Comparison of ENCODE assay signal across 20 cellular contexts in genomic region chr2:37571571-37572136, GRCh38.
DNase-seq lines count a peak whose midpoint lies in the region; ATAC-seq and TF ChIP-seq lines count a peak whose summit lies in the region.
"Had no signal": no experiment of that assay in that cellular context is flagged by ENCODE, and none has a peak within 500 bp of the region (broad histone marks: within the 10 kb centered on the region; RNA-seq: fewer than 3 reads in every experiment).

No MANE protein-coding gene starts in this region.

- H2AK5ac ChIP-seq in IMR-90 (ENCODE audit: low read depth, low read length), result peak overlapping the region; percentile 36; the same call in 1 of the 2 replicates
- H2AK5ac ChIP-seq in trophoblast cell (ENCODE audit: low read length), result no peak overlapping the region

- H3K4me1 ChIP-seq in Caco-2, result peaks cover 42% of the 10 kb centered on the region
- peaks cover 28% of the 10 kb centered on the region for H3K4me1 ChIP-seq in IMR-90 (ENCODE audit: control insufficient read depth, insufficient read depth, low read length)
- H3K4me1 ChIP-seq in mammary epithelial cell (ENCODE audit: insufficient read depth, low read length), result peaks cover 29% of the 10 kb centered on the region
- peaks cover 3 to 7% of the 10 kb centered on the region in 2 experiments for H3K4me1 ChIP-seq in trophoblast cell (ENCODE audit: control insufficient read depth in 1 of 2, insufficient read depth in 2 of 2, low read length in 2 of 2)
- H3K4me1 ChIP-seq: neural progenitor cell had no signal

- peak overlapping the region; percentile 92 for H3K27ac Mint-ChIP-seq in Caco-2 (ENCODE audit: unreplicated experiment)
- no peak overlapping the region for H3K27ac Mint-ChIP-seq in immature natural killer cell
- H3K27ac Mint-ChIP-seq: activated CD4-positive, alpha-beta T cell treated with anti-CD3 and anti-CD28 coated beads, Interleukin-2, amount 10 ng/mL, durations not matched to agents 24 days and 14 days; neural progenitor cell had no signal

- peak overlapping the region in 1 of 2 experiments; percentile 58; a peak in 3 of 4 replicates for H4K8ac ChIP-seq in IMR-90 (ENCODE audit: low read depth in 2 of 2, low read length in 2 of 2)
- no peak overlapping the region for H4K8ac ChIP-seq in trophoblast cell (ENCODE audit: low read depth, low read length)

- in situ Hi-C loops in IMR-90 (cut with MboI; ENCODE audit: low sequenced_read_pairs) (no loop called here), mammary epithelial cell (cut with MboI; ENCODE audit: low sequenced_read_pairs in 2 of 2) (no loop called here)

- H3K79me1 ChIP-seq in IMR-90 (ENCODE audit: low read depth in 1 of 2, low read length in 2 of 2) (peaks cover 0 to 7% of the 10 kb centered on the region in 2 experiments; a peak in 2 of 4 replicates), trophoblast cell (ENCODE audit: low read length) (no peaks in the 10 kb centered on the region)

- H3K4me3 Mint-ChIP-seq in Caco-2 (ENCODE audit: unreplicated experiment) (peak overlapping the region; percentile 35), immature natural killer cell (no peak overlapping the region)
- H3K4me3 Mint-ChIP-seq: activated CD4-positive, alpha-beta T cell treated with anti-CD3 and anti-CD28 coated beads, Interleukin-2, amount 10 ng/mL, durations not matched to agents 24 days and 14 days; neural progenitor cell had no signal

- H3K27ac ChIP-seq in IMR-90 (ENCODE audit: insufficient read depth, low read length), result no peak overlapping the region
- peak overlapping the region; percentile 26 for H3K27ac ChIP-seq in mammary epithelial cell (ENCODE audit: insufficient read depth, low read depth, low read length)
- H3K27ac ChIP-seq in trophoblast cell (ENCODE audit: low read depth, low read length), result no peak overlapping the region
- H3K27ac ChIP-seq: C4-2B, neural progenitor cell, spleen, upper lobe of right lung had no signal

- H3K4ac ChIP-seq in IMR-90 (ENCODE audit: low read depth, low read length), result peak overlapping the region; percentile 71
- H3K4ac ChIP-seq in trophoblast cell (ENCODE audit: low read depth, low read length), result no peak overlapping the region

- peaks cover 52% of the 10 kb centered on the region for H3K4me1 Mint-ChIP-seq in Caco-2 (ENCODE audit: low read depth, unreplicated experiment)
- H3K4me1 Mint-ChIP-seq in immature natural killer cell, result peaks cover 32 to 58% of the 10 kb centered on the region in 2 donors

- H3K14ac ChIP-seq in IMR-90 (replicated peaks; ENCODE audit: low read depth, low read length) (peak overlapping the region; percentile 58; the same call in 1 of the 2 replicates), trophoblast cell (ENCODE audit: low read length) (no peak overlapping the region)

- H2BK5ac ChIP-seq in IMR-90 (ENCODE audit: low read depth, low read length, poor library complexity, severe bottlenecking), result peak overlapping the region; percentile 93
- no peak overlapping the region for H2BK5ac ChIP-seq in trophoblast cell (ENCODE audit: low read depth, low read length, poor library complexity)

- H3K9me3 ChIP-seq in Caco-2 (no peaks in the 10 kb centered on the region), IMR-90 (ENCODE audit: control insufficient read depth, insufficient read depth, low read length) (no peaks in the 10 kb centered on the region), mammary epithelial cell (replicated peaks; ENCODE audit: insufficient read depth, low read length) (no peaks in the 10 kb centered on the region), trophoblast cell (ENCODE audit: insufficient read depth, low read depth, low read length) (no peaks in the 10 kb centered on the region)
- H3K9me3 ChIP-seq: upper lobe of right lung had no signal

- no peaks in the 10 kb centered on the region for H3K27me3 Mint-ChIP-seq in Caco-2 (ENCODE audit: insufficient read depth, unreplicated experiment)
- H3K27me3 Mint-ChIP-seq in immature natural killer cell (ENCODE audit: low read depth in 3 of 3), result no peaks in the 10 kb centered on the region

- no peak overlapping the region for H2AK9ac ChIP-seq in IMR-90 (replicated peaks; ENCODE audit: low read depth, low read length, poor library complexity)

- no peak overlapping the region for H3K4me3 ChIP-seq in Caco-2 (ENCODE audit: low read depth, low read length)
- H3K4me3 ChIP-seq in IMR-90 (ENCODE audit: insufficient read depth, low read depth, low read length), result no peak overlapping the region
- no peak overlapping the region for H3K4me3 ChIP-seq in mammary epithelial cell (replicated peaks in 1 of 3; ENCODE audit: insufficient read depth in 1 of 3, low read depth in 2 of 3, low read length in 3 of 3)
- no peak overlapping the region for H3K4me3 ChIP-seq in trophoblast cell (ENCODE audit: low read depth, low read length)
- H3K4me3 ChIP-seq: neural progenitor cell, spleen, upper lobe of right lung had no signal

- H4K12ac ChIP-seq in trophoblast cell (ENCODE audit: low read depth, low read length), result no peak overlapping the region

- H3K36me3 ChIP-seq in Caco-2 (ENCODE audit: control insufficient read depth, insufficient read depth, low read length) (no peaks in the 10 kb centered on the region), IMR-90 (ENCODE audit: control insufficient read depth, insufficient read depth, low read length) (no peaks in the 10 kb centered on the region), mammary epithelial cell (ENCODE audit: insufficient read depth, low read length) (no peaks in the 10 kb centered on the region), trophoblast cell (ENCODE audit: control insufficient read depth in 1 of 2, insufficient read depth in 2 of 2, low read length in 2 of 2) (no peaks in the 10 kb centered on the region)
- H3K36me3 ChIP-seq: neural progenitor cell, spleen, upper lobe of right lung had no signal

- H2BK12ac ChIP-seq in trophoblast cell (ENCODE audit: low read length), result peak overlapping the region; percentile 6

- peaks cover 9% of the 10 kb centered on the region for H3K9me1 ChIP-seq in IMR-90 (ENCODE audit: insufficient read depth, low read length)

- TF ChIP-seq CTCF in Caco-2 (IDR thresholded peaks at IDR 0.05; ENCODE audit: insufficient read depth in 1 of 2, low read depth in 1 of 2, low read length in 1 of 2, severe bottlenecking in 1 of 2, unreplicated experiment in 1 of 2) (no peak), IMR-90 (conservative IDR thresholded peaks at IDR 0.05; ENCODE audit: low read depth, low read length) (no peak), mammary epithelial cell (conservative IDR thresholded peaks at IDR 0.05 in 1 of 2, IDR thresholded peaks at IDR 0.05 in 1 of 2; ENCODE audit: extremely low read depth in 1 of 2, insufficient read depth in 1 of 2, low read depth in 1 of 2, low read length in 2 of 2) (no peak)

- intact Hi-C loops in Caco-2 (cut with micrococcal nuclease; ENCODE audit: unreplicated experiment), result loop anchor here (2.0 to 5.0 kb wide), 3 partner anchors 41 to 157 kb away; no protein-coding TSS in a partner anchor
- intact Hi-C loops in IMR-90 (cut with micrococcal nuclease), result loop anchor here (5.0 kb wide), 2 partner anchors 66 to 261 kb away; no protein-coding TSS in a partner anchor
- intact Hi-C loops in mammary epithelial cell (cut with micrococcal nuclease), result no loop called here

- peak overlapping the region; percentile 75 for H2BK20ac ChIP-seq in IMR-90 (ENCODE audit: low read depth, low read length)

- H3K56ac ChIP-seq in IMR-90 (ENCODE audit: extremely low read depth, insufficient read depth, low read length), result no peak overlapping the region

- WGBS in IMR-90 (ENCODE audit: extremely low coverage in 2 of 2, insufficient read length in 1 of 2), 2 experiments, result 80 to 100% methylated on average over 1 of the region's 7 CpGs
- WGBS in mammary epithelial cell (ENCODE audit: low coverage, missing lambda C conversion rate), result 98% methylated on average over 7 of the region's 7 CpGs
- no CpG with 5 or more reads among the region's 7 CpGs for WGBS in trophoblast cell (ENCODE audit: extremely low coverage, insufficient coverage, insufficient read length)

- peak overlapping the region; percentile 75; the same call in 2 of the 3 replicates for H2BK15ac ChIP-seq in IMR-90 (ENCODE audit: low read depth, low read length)

- dilution Hi-C loops in IMR-90 (cut with HindIII; ENCODE audit: low sequenced_read_pairs, unreplicated experiment), result no loop called here
- dilution Hi-C loops in mammary epithelial cell (cut with HindIII; ENCODE audit: low sequenced_read_pairs), result no loop called here

- H3K18ac ChIP-seq in IMR-90 (ENCODE audit: low read depth, low read length) (peak overlapping the region; percentile 70), trophoblast cell (ENCODE audit: low read length) (no peak overlapping the region)

- H2BK120ac ChIP-seq in IMR-90 (ENCODE audit: low read depth, low read length) (peak overlapping the region; percentile 83), trophoblast cell (ENCODE audit: insufficient read depth, low read length, poor library complexity) (no peak overlapping the region)

- H3K36me3 Mint-ChIP-seq in Caco-2 (ENCODE audit: insufficient read depth, unreplicated experiment) (peaks cover 8% of the 10 kb centered on the region), immature natural killer cell (peaks cover 0 to 4% (median 4%) of the 10 kb centered on the region in 3 donors)

- peak overlapping the region; percentile 65 for H4K5ac ChIP-seq in IMR-90 (ENCODE audit: low read depth, low read length)

- H4K91ac ChIP-seq in IMR-90 (ENCODE audit: insufficient read depth, low read depth, low read length) (peak overlapping the region; percentile 76), trophoblast cell (ENCODE audit: low read depth, low read length) (no peak overlapping the region)

- no peaks in the 10 kb centered on the region for H4K20me1 ChIP-seq in IMR-90 (ENCODE audit: insufficient read depth, low read length)
- H4K20me1 ChIP-seq in mammary epithelial cell (ENCODE audit: insufficient read depth, low read length), result no peaks in the 10 kb centered on the region

- H2AFZ ChIP-seq in IMR-90 (replicated peaks; ENCODE audit: low read length, poor library complexity) (peak overlapping the region; percentile 23), mammary epithelial cell (ENCODE audit: low read depth, low read length) (no peak overlapping the region), trophoblast cell (ENCODE audit: insufficient read depth, low read length, poor library complexity) (no peak overlapping the region)
- H2AFZ ChIP-seq: neural progenitor cell had no signal

- H3K9ac ChIP-seq in IMR-90 (ENCODE audit: low read depth, low read length) (no peak overlapping the region), mammary epithelial cell (ENCODE audit: insufficient read depth, low read length) (no peak overlapping the region), trophoblast cell (ENCODE audit: low read length) (no peak overlapping the region)
- H3K9ac ChIP-seq: neural progenitor cell had no signal

- no peaks in the 10 kb centered on the region for H3K27me3 ChIP-seq in Caco-2 (replicated peaks; ENCODE audit: control insufficient read depth, insufficient read depth, low read length)
- H3K27me3 ChIP-seq in IMR-90 (ENCODE audit: control insufficient read depth, insufficient read depth, low read length), result no peaks in the 10 kb centered on the region
- no peaks in the 10 kb centered on the region for H3K27me3 ChIP-seq in mammary epithelial cell (ENCODE audit: insufficient read depth, low read length)
- H3K27me3 ChIP-seq in trophoblast cell (ENCODE audit: insufficient read depth, low read length), result no peaks in the 10 kb centered on the region
- H3K27me3 ChIP-seq: neural progenitor cell, spleen, upper lobe of right lung had no signal

- H3K9me3 Mint-ChIP-seq in Caco-2 (ENCODE audit: unreplicated experiment), result no peaks in the 10 kb centered on the region
- H3K9me3 Mint-ChIP-seq in immature natural killer cell, result peaks cover 0 to 7% (median 0%) of the 10 kb centered on the region in 6 donors

- ATAC-seq in IMR-90 (ENCODE audit: low read depth) (no peak), HG03520 (IDR thresholded peaks at IDR 0.05; ENCODE audit: unreplicated experiment) (no peak)
- ATAC-seq: upper lobe of right lung had no signal

- H3K23ac ChIP-seq in IMR-90 (ENCODE audit: low read depth, low read length) (peak overlapping the region; percentile 49; the same call in 1 of the 2 replicates), trophoblast cell (ENCODE audit: low read length) (no peak overlapping the region)

- H3K4me2 ChIP-seq in IMR-90 (ENCODE audit: low read depth, low read length) (no peak overlapping the region), mammary epithelial cell (ENCODE audit: insufficient read depth, low read depth, low read length) (no peak overlapping the region), trophoblast cell (ENCODE audit: low read length) (no peak overlapping the region)
- H3K4me2 ChIP-seq: neural progenitor cell had no signal

- no peak for TF ChIP-seq POLR2A in IMR-90 (IDR thresholded peaks at IDR 0.05; ENCODE audit: low read depth, low read length)

- TF ChIP-seq RAD21 in IMR-90 (IDR thresholded peaks at IDR 0.05; ENCODE audit: low read length), result no peak

- no peak for DNase-seq in Caco-2
- no peak for DNase-seq in IMR-90
- no peak for DNase-seq in mammary epithelial cell
- DNase-seq in trophoblast cell, result no peak
- no peak for DNase-seq in immature natural killer cell
- DNase-seq in COLO668 (lab: John Stamatoyannopoulos, UW; ENCODE audit: unreplicated experiment), result no peak
- DNase-seq: activated CD4-positive, alpha-beta T cell treated with anti-CD3 and anti-CD28 coated beads, Interleukin-2, amount 10 ng/mL, durations not matched to agents 24 days and 14 days; activated CD8-positive, alpha-beta memory T cell treated with anti-CD3 and anti-CD28 coated beads, Interleukin-2, amount 50 U/mL, for 4 hours; activated gamma-delta T cell treated with Interleukin-2 at 50 U/mL for 16 hours; dermis blood vessel endothelial cell; H7; left ventricle myocardium superior; NCI-H1417; NCI-H2107; spleen; stimulated activated CD4-positive, alpha-beta T cell treated with anti-CD3 and anti-CD28 coated beads, Interleukin-4, amount 100 ng/mL, for 4 hours; upper lobe of right lung had no signal

- BruUV-seq in Caco-2 (replicated peaks; lab: Mats Ljungman, UMichigan) (no TSS peak), IMR-90 (replicated peaks; lab: Mats Ljungman, UMichigan) (no TSS peak), mammary epithelial cell (replicated peaks; lab: Mats Ljungman, UMichigan) (no TSS peak)

- CTCF ChIA-PET in Caco-2 (lab: Charles Lee) (no interaction called here), IMR-90 (lab: Yijun Ruan, JAX) (no interaction called here), mammary epithelial cell (lab: Charles Lee; ENCODE audit: low non-redundant PET) (no interaction called here)

- POLR2A ChIA-PET in Caco-2 (lab: Charles Lee), result no interaction called here
- POLR2A ChIA-PET in IMR-90 (lab: Charles Lee; ENCODE audit: unreplicated experiment), result no interaction called here

- no peaks in the 10 kb centered on the region for H3K79me2 ChIP-seq in mammary epithelial cell (ENCODE audit: insufficient read depth, low read length)
- H3K79me2 ChIP-seq in trophoblast cell (ENCODE audit: control insufficient read depth, insufficient read depth, low read length, poor library complexity), result no peaks in the 10 kb centered on the region
